ENCODE assay signal across 26 cellular contexts in genomic region chr7:134374791-134375190, GRCh38.
"Had no signal": no experiment of that assay in that cellular context is flagged by ENCODE, and none has a peak within 500 bp of the region (broad histone marks: within the 10 kb centered on the region; RNA-seq: fewer than 3 reads in every experiment).

No MANE protein-coding gene starts in this region.

- DNase-seq: activated B cell treated with CpG ODN at 0.5 μM for 24 hours; activated CD4-positive, alpha-beta T cell treated with anti-CD3 and anti-CD28 coated beads for 48 hours; activated CD4-positive, alpha-beta T cell treated with anti-CD3 and anti-CD28 coated beads, Interleukin-2, amount 50 U/mL, for 1 hour; activated CD4-positive, alpha-beta T cell treated with anti-CD3 and anti-CD28 coated beads, Interleukin-2, amount 50 U/mL, for 48 hours; activated CD8-positive, alpha-beta memory T cell treated with anti-CD3 and anti-CD28 coated beads for 24 hours; activated CD8-positive, alpha-beta T cell treated with anti-CD3 and anti-CD28 coated beads for 36 hours; activated effector memory CD4-positive, alpha-beta T cell treated with Interleukin-2 at 50 U/mL for 16 hours; activated gamma-delta T cell treated with Interleukin-2 at 50 U/mL for 16 hours; activated naive CD4-positive, alpha-beta T cell treated with anti-CD3 and anti-CD28 coated beads, Interleukin-2, amount 50 U/mL, for 16 hours; activated naive CD4-positive, alpha-beta T cell treated with Interleukin-2 at 50 U/mL for 16 hours; activated T-cell treated with anti-CD3 and anti-CD28 coated beads, Interleukin-2, amount 50 U/mL, for 4 hours; amniotic stem cell; brain microvascular endothelial cell; cortex of kidney; dermis blood vessel endothelial cell; effector CD8-positive, alpha-beta T cell; esophagus squamous epithelium; foreskin melanocyte; T-helper 1 cell; T-helper 17 cell; T1000; WERI-Rb-1 had no signal

- H3K36me3 ChIP-seq: brain microvascular endothelial cell, esophagus squamous epithelium, gastroesophageal sphincter, WERI-Rb-1 had no signal

- H3K27ac ChIP-seq: brain microvascular endothelial cell, epithelial cell of prostate, esophagus squamous epithelium, gastroesophageal sphincter, WERI-Rb-1 had no signal

- ATAC-seq: activated CD4-positive, CD25-positive, alpha-beta regulatory T cell treated with anti-CD3 and anti-CD28 coated beads, Interleukin-2, amount 50 U/mL, for 24 hours; activated CD8-positive, alpha-beta T cell treated with anti-CD3 and anti-CD28 coated beads for 36 hours; activated T-cell treated with anti-CD3 and anti-CD28 coated beads, Interleukin-2, amount 50 U/mL, for 4 hours; activated T-helper 17 cell treated with anti-CD3 and anti-CD28 coated beads, Interleukin-2, amount 50 U/mL, for 72 hours; gastroesophageal sphincter; T-helper 17 cell had no signal

- H3K27me3 ChIP-seq: esophagus squamous epithelium had no signal

- H3K4me3 ChIP-seq: esophagus squamous epithelium, gastroesophageal sphincter had no signal

- H3K4me1 ChIP-seq: gastroesophageal sphincter had no signal

- H3K9me3 ChIP-seq: esophagus squamous epithelium, gastroesophageal sphincter had no signal
